Comparison of ENCODE assay signal across 35 cellular contexts in genomic region chr2:39712953-39713352, GRCh38. TPM values are rescaled to one million over a fixed set of nuclear protein-coding genes. Genes with fewer than 3 reads are reported as not detected.
"Had no signal": no experiment of that assay in that cellular context is flagged by ENCODE, and none has a peak within 500 bp of the region (broad histone marks: within the 10 kb centered on the region; RNA-seq: fewer than 3 reads in every experiment).

No MANE protein-coding gene starts in this region.

- H3K36me3 Mint-ChIP-seq: activated CD8-positive, alpha-beta memory T cell treated with anti-CD3 and anti-CD28 coated beads, Interleukin-2, amount 10 ng/mL, durations not matched to agents 7 days and 5 days; activated naive CD4-positive, alpha-beta T cell treated with anti-CD3 and anti-CD28 coated beads, Interleukin-2, amount 10 ng/mL, durations not matched to agents 7 days and 5 days; activated naive CD4-positive, alpha-beta T cell treated with anti-CD3 and anti-CD28 coated beads, Interleukin-2, amount 50 U/mL, for 24 hours; activated naive CD8-positive, alpha-beta T cell; activated naive CD8-positive, alpha-beta T cell treated with anti-CD3 and anti-CD28 coated beads, Interleukin-2, amount 10 ng/mL, durations not matched to agents 7 days and 5 days had no signal

- H3K4me1 Mint-ChIP-seq: activated B cell treated with CpG ODN at 0.5 μM for 24 hours; activated CD4-positive, alpha-beta memory T cell treated with anti-CD3 and anti-CD28 coated beads, Interleukin-2, amount 10 ng/mL, durations not matched to agents 7 days and 5 days; activated CD4-positive, alpha-beta T cell treated with anti-CD3 and anti-CD28 coated beads, Interleukin-2, amount 10 ng/mL, durations not matched to agents 24 days and 14 days; activated CD8-positive, alpha-beta memory T cell treated with anti-CD3 and anti-CD28 coated beads, Interleukin-2, amount 10 ng/mL, durations not matched to agents 7 days and 5 days; activated naive CD4-positive, alpha-beta T cell treated with anti-CD3 and anti-CD28 coated beads, Interleukin-2, amount 10 ng/mL, durations not matched to agents 7 days and 5 days; activated naive CD4-positive, alpha-beta T cell treated with anti-CD3 and anti-CD28 coated beads, Interleukin-2, amount 50 U/mL, for 24 hours; activated naive CD8-positive, alpha-beta T cell treated with anti-CD3 and anti-CD28 coated beads, Interleukin-2, amount 10 ng/mL, durations not matched to agents 7 days and 5 days; activated naive CD8-positive, alpha-beta T cell treated with anti-CD3 and anti-CD28 coated beads, Interleukin-2, amount 50 U/mL, for 24 hours had no signal

- DNase-seq: activated B cell treated with CpG ODN at 0.5 μM for 24 hours; activated CD4-positive, alpha-beta memory T cell treated with anti-CD3 and anti-CD28 coated beads, Interleukin-2, amount 10 ng/mL, durations not matched to agents 7 days and 5 days; activated CD4-positive, alpha-beta T cell treated with anti-CD3 and anti-CD28 coated beads for 4 hours; activated CD4-positive, alpha-beta T cell treated with anti-CD3 and anti-CD28 coated beads, Interleukin-2, amount 10 ng/mL, durations not matched to agents 24 days and 14 days; activated CD4-positive, alpha-beta T cell treated with anti-CD3 and anti-CD28 coated beads, Interleukin-2, amount 50 U/mL, for 1 hour; activated CD4-positive, alpha-beta T cell treated with anti-CD3 and anti-CD28 coated beads, Interleukin-2, amount 50 U/mL, for 48 hours; activated CD4-positive, CD25-positive, alpha-beta regulatory T cell treated with anti-CD3 and anti-CD28 coated beads, Interleukin-2, amount 50 U/mL, for 72 hours; activated CD8-positive, alpha-beta memory T cell treated with anti-CD3 and anti-CD28 coated beads for 24 hours; activated CD8-positive, alpha-beta memory T cell treated with anti-CD3 and anti-CD28 coated beads, Interleukin-2, amount 10 ng/mL, durations not matched to agents 7 days and 5 days; activated CD8-positive, alpha-beta memory T cell treated with anti-CD3 and anti-CD28 coated beads, Interleukin-2, amount 50 U/mL, for 48 hours; activated CD8-positive, alpha-beta T cell treated with anti-CD3 and anti-CD28 coated beads, Interleukin-2, amount 10 ng/mL, durations not matched to agents 7 days and 5 days; activated effector memory CD4-positive, alpha-beta T cell treated with Interleukin-2 at 50 U/mL for 16 hours; activated gamma-delta T cell; activated naive CD4-positive, alpha-beta T cell treated with anti-CD3 and anti-CD28 coated beads, Interleukin-2, amount 10 ng/mL, durations not matched to agents 7 days and 5 days; activated naive CD4-positive, alpha-beta T cell treated with Interleukin-2 at 50 U/mL for 16 hours; activated naive CD8-positive, alpha-beta T cell treated with anti-CD3 and anti-CD28 coated beads, Interleukin-2, amount 10 ng/mL, durations not matched to agents 7 days and 5 days; activated naive CD8-positive, alpha-beta T cell treated with anti-CD3 and anti-CD28 coated beads, Interleukin-2, amount 50 U/mL, for 24 hours; activated T-cell treated with anti-CD3 and anti-CD28 coated beads, Interleukin-2, amount 50 U/mL, for 24 hours; activated T-cell treated with anti-CD3 and anti-CD28 coated beads, Interleukin-2, amount 50 U/mL, for 48 hours; amygdala; anterior cingulate cortex; body of pancreas; brain microvascular endothelial cell; central memory CD4-positive, alpha-beta T cell; T-helper 1 cell; T-helper 2 cell; T-helper 9 cell had no signal

- H3K9me3 ChIP-seq: ascending aorta, body of pancreas, breast epithelium had no signal

- H3K9me3 Mint-ChIP-seq: activated B cell treated with CpG ODN at 0.5 μM for 24 hours; activated CD4-positive, alpha-beta memory T cell treated with anti-CD3 and anti-CD28 coated beads, Interleukin-2, amount 10 ng/mL, durations not matched to agents 7 days and 5 days; activated naive CD4-positive, alpha-beta T cell treated with anti-CD3 and anti-CD28 coated beads, Interleukin-2, amount 10 ng/mL, durations not matched to agents 7 days and 5 days; activated naive CD4-positive, alpha-beta T cell treated with anti-CD3 and anti-CD28 coated beads, Interleukin-2, amount 50 U/mL, for 24 hours; activated naive CD8-positive, alpha-beta T cell treated with anti-CD3 and anti-CD28 coated beads, Interleukin-2, amount 10 ng/mL, durations not matched to agents 7 days and 5 days; activated naive CD8-positive, alpha-beta T cell treated with anti-CD3 and anti-CD28 coated beads, Interleukin-2, amount 50 U/mL, for 24 hours; activated T-cell treated with anti-CD3 and anti-CD28 coated beads, Interleukin-2, amount 50 U/mL, for 24 hours; activated T-helper 2 cell treated with anti-CD3 and anti-CD28 coated beads, Interferon-gamma antibody, Interleukin-2, Interleukin-4, amounts not matched to agents 10 μg/mL and 5 μg/mL and 100 μg/mL, durations not matched to agents 14 hours and 24 hours and 36 hours; T-helper 1 cell treated with Interleukin-12 subunit alpha and Interleukin-12 subunit beta and Interleukin-4 antibody, amounts not matched to agents 30 μg/mL and 1 μg/mL, for 36 hours; T-helper 2 cell treated with Interferon-gamma antibody and Interleukin-4, amounts not matched to agents 5 μg/mL and 100 μg/mL, for 36 hours had no signal

- H3K27me3 ChIP-seq: ascending aorta, body of pancreas, brain microvascular endothelial cell, breast epithelium had no signal

- H3K4me3 ChIP-seq: ascending aorta, body of pancreas, breast epithelium had no signal

- H3K4me1 ChIP-seq: ascending aorta, body of pancreas, breast epithelium had no signal

- H3K36me3 ChIP-seq: ascending aorta, brain microvascular endothelial cell, breast epithelium had no signal

- H3K27ac Mint-ChIP-seq: activated B cell treated with CpG ODN at 0.5 μM for 24 hours; activated CD4-positive, alpha-beta memory T cell treated with anti-CD3 and anti-CD28 coated beads, Interleukin-2, amount 10 ng/mL, durations not matched to agents 7 days and 5 days; activated CD4-positive, alpha-beta T cell treated with anti-CD3 and anti-CD28 coated beads, Interleukin-2, amount 10 ng/mL, durations not matched to agents 24 days and 14 days; activated CD8-positive, alpha-beta memory T cell treated with anti-CD3 and anti-CD28 coated beads, Interleukin-2, amount 10 ng/mL, durations not matched to agents 7 days and 5 days; activated CD8-positive, alpha-beta T cell treated with anti-CD3 and anti-CD28 coated beads, Interleukin-2, amount 10 ng/mL, durations not matched to agents 7 days and 5 days; activated naive CD4-positive, alpha-beta T cell treated with anti-CD3 and anti-CD28 coated beads, Interleukin-2, amount 10 ng/mL, durations not matched to agents 7 days and 5 days; activated naive CD4-positive, alpha-beta T cell treated with anti-CD3 and anti-CD28 coated beads, Interleukin-2, amount 50 U/mL, for 24 hours; activated naive CD8-positive, alpha-beta T cell; activated naive CD8-positive, alpha-beta T cell treated with anti-CD3 and anti-CD28 coated beads, Interleukin-2, amount 10 ng/mL, durations not matched to agents 7 days and 5 days; activated naive CD8-positive, alpha-beta T cell treated with anti-CD3 and anti-CD28 coated beads, Interleukin-2, amount 50 U/mL, for 24 hours; activated T-cell treated with anti-CD3 and anti-CD28 coated beads, Interleukin-2, amount 50 U/mL, for 24 hours; activated T-helper 2 cell treated with anti-CD3 and anti-CD28 coated beads, Interferon-gamma antibody, Interleukin-2, Interleukin-4, amounts not matched to agents 10 μg/mL and 5 μg/mL and 100 μg/mL, durations not matched to agents 14 hours and 24 hours and 36 hours; T-helper 1 cell treated with Interleukin-12 subunit alpha and Interleukin-12 subunit beta and Interleukin-4 antibody, amounts not matched to agents 30 μg/mL and 1 μg/mL, for 36 hours; T-helper 2 cell treated with Interferon-gamma antibody and Interleukin-4, amounts not matched to agents 5 μg/mL and 100 μg/mL, for 36 hours had no signal

- H3K4me3 Mint-ChIP-seq: activated B cell treated with CpG ODN at 0.5 μM for 24 hours; activated CD4-positive, alpha-beta memory T cell treated with anti-CD3 and anti-CD28 coated beads, Interleukin-2, amount 10 ng/mL, durations not matched to agents 7 days and 5 days; activated CD4-positive, alpha-beta T cell treated with anti-CD3 and anti-CD28 coated beads, Interleukin-2, amount 10 ng/mL, durations not matched to agents 24 days and 14 days; activated CD8-positive, alpha-beta memory T cell treated with anti-CD3 and anti-CD28 coated beads, Interleukin-2, amount 10 ng/mL, durations not matched to agents 7 days and 5 days; activated CD8-positive, alpha-beta T cell treated with anti-CD3 and anti-CD28 coated beads, Interleukin-2, amount 10 ng/mL, durations not matched to agents 7 days and 5 days; activated naive CD4-positive, alpha-beta T cell treated with anti-CD3 and anti-CD28 coated beads, Interleukin-2, amount 10 ng/mL, durations not matched to agents 7 days and 5 days; activated naive CD4-positive, alpha-beta T cell treated with anti-CD3 and anti-CD28 coated beads, Interleukin-2, amount 50 U/mL, for 24 hours; activated naive CD8-positive, alpha-beta T cell; activated naive CD8-positive, alpha-beta T cell treated with anti-CD3 and anti-CD28 coated beads, Interleukin-2, amount 10 ng/mL, durations not matched to agents 7 days and 5 days; activated naive CD8-positive, alpha-beta T cell treated with anti-CD3 and anti-CD28 coated beads, Interleukin-2, amount 50 U/mL, for 24 hours; activated T-cell treated with anti-CD3 and anti-CD28 coated beads, Interleukin-2, amount 50 U/mL, for 24 hours; T-helper 1 cell treated with Interleukin-12 subunit alpha and Interleukin-12 subunit beta and Interleukin-4 antibody, amounts not matched to agents 30 μg/mL and 1 μg/mL, for 36 hours; T-helper 2 cell treated with Interferon-gamma antibody and Interleukin-4, amounts not matched to agents 5 μg/mL and 100 μg/mL, for 36 hours had no signal

- H3K27ac ChIP-seq: ascending aorta, body of pancreas, brain microvascular endothelial cell, breast epithelium, VCaP had no signal

RNA-seq across cellular contexts. Expression of gene TMEM178A, which starts 47.2 kb away (rescaled TPM):
- total RNA-seq: activated B cell treated with CpG ODN at 0.5 μM for 24 hours; activated CD4-positive, alpha-beta T cell treated with anti-CD3 and anti-CD28 coated beads, Interleukin-2, amount 10 ng/mL, durations not matched to agents 24 days and 14 days; activated CD8-positive, alpha-beta memory T cell treated with anti-CD3 and anti-CD28 coated beads, Interleukin-2, amount 10 ng/mL, durations not matched to agents 7 days and 5 days; activated CD8-positive, alpha-beta T cell treated with anti-CD3 and anti-CD28 coated beads, Interleukin-2, amount 10 ng/mL, durations not matched to agents 7 days and 5 days had no signal
